In the genomic region with DNA sequence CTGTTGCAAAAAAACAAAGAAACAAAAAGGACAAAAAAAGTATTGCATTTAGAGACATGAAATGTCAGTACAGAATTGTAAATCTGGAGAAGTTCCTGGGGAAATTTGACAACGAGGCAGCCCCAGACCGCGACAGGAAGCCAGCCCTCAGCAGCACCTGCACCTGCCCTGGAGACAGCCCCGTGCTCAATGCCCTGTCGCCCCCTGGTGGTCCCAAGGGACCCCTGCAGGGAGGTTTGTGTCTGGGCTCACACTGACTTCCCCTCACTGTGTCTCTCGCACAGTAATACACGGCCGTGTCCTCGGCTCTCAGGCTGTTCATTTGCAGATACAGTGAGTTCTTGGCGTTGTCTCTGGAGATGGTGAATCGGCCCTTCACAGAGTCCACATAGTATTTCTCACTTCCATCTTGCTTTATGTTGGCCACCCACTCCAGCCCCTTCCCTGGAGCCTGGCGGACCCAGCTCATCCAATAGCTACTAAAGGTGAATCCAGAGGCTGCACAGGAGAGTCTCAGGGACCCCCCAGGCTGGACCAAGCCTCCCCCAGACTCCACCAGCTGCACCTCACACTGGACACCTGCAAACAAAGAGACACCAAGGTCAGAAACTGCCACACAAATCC, we compare ENCODE assay signal across 8 cellular contexts.
DNase-seq lines count a peak whose midpoint lies in the region; ATAC-seq and TF ChIP-seq lines count a peak whose summit lies in the region.
"Not testable (repeated sequence)": the region's sequence is repeated elsewhere in the genome, so short reads cannot be mapped to it uniquely, and the experiment has no call there.

No MANE protein-coding gene starts in this region.

- peak; percentile 44; the same call in 1 of the 2 replicates for TF ChIP-seq CTCF in VCaP (conservative IDR thresholded peaks at IDR 0.05)
- TF ChIP-seq CTCF in prostate gland (IDR thresholded peaks at IDR 0.05): not testable (repeated sequence)

- peak; percentile 70 for ATAC-seq in HG03103 (IDR thresholded peaks at IDR 0.05; ENCODE audit: low read depth, unreplicated experiment)

- not testable (repeated sequence) for H3K36me3 Mint-ChIP-seq in CD4-positive, alpha-beta memory T cell; activated T-cell treated with anti-CD3 and anti-CD28 coated beads, Interleukin-2, amount 50 U/mL, for 24 hours (ENCODE audit: low read depth)

- TF ChIP-seq POLR2A in prostate gland (IDR thresholded peaks at IDR 0.05): not testable (repeated sequence)

- peaks cover 11% of the 10 kb centered on the region for H3K4me1 ChIP-seq in CD4-positive, alpha-beta memory T cell (ENCODE audit: insufficient read depth, low read length)
- H3K4me1 ChIP-seq in prostate gland (replicated peaks): not testable (repeated sequence)

- H3K4me3 Mint-ChIP-seq in CD4-positive, alpha-beta memory T cell: peak overlapping the region in 6 of 8 donors; percentile 7 to 52 (median 46)
- not testable (repeated sequence) for H3K4me3 Mint-ChIP-seq in activated T-cell treated with anti-CD3 and anti-CD28 coated beads, Interleukin-2, amount 50 U/mL, for 24 hours

- H3K9me3 ChIP-seq in CD4-positive, alpha-beta memory T cell (ENCODE audit: control insufficient read depth in 1 of 2, low read length in 2 of 2); prostate gland: not testable (repeated sequence)

- WGBS in prostate gland: 31% methylated on average over 12 of the region's 12 CpGs

- CTCF ChIA-PET in CD4-positive, alpha-beta memory T cell (lab: Charles Lee; ENCODE audit: partially characterized antibody): interaction anchor here (1.0 to 2.4 kb wide), 9 partner anchors 8 to 37 kb away, joined by 3 to 4 read pairs (median 3); no protein-coding TSS in a partner anchor

- POLR2A ChIA-PET in CD4-positive, alpha-beta memory T cell (lab: Charles Lee; ENCODE audit: partially characterized antibody): not testable (repeated sequence)

- not testable (repeated sequence) for H3K36me3 ChIP-seq in CD4-positive, alpha-beta memory T cell (ENCODE audit: insufficient read depth, low read length); prostate gland

- intact Hi-C loops in CD4-positive, alpha-beta memory T cell (cut with micrococcal nuclease): loop anchor here (2.0 kb wide), 2 partner anchors 17 to 123 kb away; no protein-coding TSS in a partner anchor
- intact Hi-C loops in prostate gland (cut with DNase I): not testable (repeated sequence)

- peak; percentile 78 to 89 (median 86) for DNase-seq in CD4-positive, alpha-beta memory T cell
- DNase-seq in NCI-H69 (lab: John Stamatoyannopoulos, UW) (peak; percentile 60), prostate gland (ENCODE audit: low spot score) (peak; percentile 16)
- DNase-seq in activated T-cell treated with anti-CD3 and anti-CD28 coated beads, Interleukin-2, amount 50 U/mL, for 24 hours: peak; percentile 87
- peak; percentile 69 for DNase-seq in effector CD8-positive, alpha-beta T cell (lab: John Stamatoyannopoulos, UW)
- DNase-seq in stimulated activated CD8-positive, alpha-beta memory T cell treated with anti-CD3 and anti-CD28 coated beads, Interleukin-4, amount 100 ng/mL, for 48 hours: peak; percentile 87

- H3K27ac Mint-ChIP-seq in CD4-positive, alpha-beta memory T cell: peak overlapping the region in 6 of 7 donors; percentile 17 to 76 (median 60)
- peak overlapping the region; percentile 56 for H3K27ac Mint-ChIP-seq in activated T-cell treated with anti-CD3 and anti-CD28 coated beads, Interleukin-2, amount 50 U/mL, for 24 hours

- not testable (repeated sequence) for H3K27me3 ChIP-seq in CD4-positive, alpha-beta memory T cell (ENCODE audit: insufficient read depth, low read length); prostate gland (replicated peaks; ENCODE audit: insufficient read depth)

- H3K4me3 ChIP-seq in CD4-positive, alpha-beta memory T cell (ENCODE audit: low read length in 2 of 2); prostate gland: not testable (repeated sequence)

- H3K27ac ChIP-seq in CD4-positive, alpha-beta memory T cell (ENCODE audit: low read depth, low read length); VCaP; prostate gland: not testable (repeated sequence)

- H3K4me1 Mint-ChIP-seq in CD4-positive, alpha-beta memory T cell: peaks cover 6 to 20% (median 15%) of the 10 kb centered on the region in 4 donors
- H3K4me1 Mint-ChIP-seq in activated T-cell treated with anti-CD3 and anti-CD28 coated beads, Interleukin-2, amount 50 U/mL, for 24 hours (ENCODE audit: low read depth): peaks cover 30% of the 10 kb centered on the region

- H3K27me3 Mint-ChIP-seq in CD4-positive, alpha-beta memory T cell: peaks cover 7 to 16% of the 10 kb centered on the region in 2 donors
- peaks cover 14% of the 10 kb centered on the region for H3K27me3 Mint-ChIP-seq in activated T-cell treated with anti-CD3 and anti-CD28 coated beads, Interleukin-2, amount 50 U/mL, for 24 hours

- not testable (repeated sequence) for H3K9me3 Mint-ChIP-seq in CD4-positive, alpha-beta memory T cell; activated T-cell treated with anti-CD3 and anti-CD28 coated beads, Interleukin-2, amount 50 U/mL, for 24 hours

Comparison
In these comparisons a context has a peak if more than half of its experiments do, and no peak if none do; other contexts are left out.
1. DNase-seq: peak in every context shown above with its lines; median percentile 87 in activated T-cell treated with anti-CD3 and anti-CD28 coated beads, Interleukin-2, amount 50 U/mL, for 24 hours; 87 in stimulated activated CD8-positive, alpha-beta memory T cell treated with anti-CD3 and anti-CD28 coated beads, Interleukin-4, amount 100 ng/mL, for 48 hours; 86 in CD4-positive, alpha-beta memory T cell; 69 in effector CD8-positive, alpha-beta T cell; 60 in NCI-H69; 16 in prostate gland.